Comparison of ENCODE assay signal across 6 cellular contexts in genomic region chr10:9215121-9215520, GRCh38.
"Had no signal": no experiment of that assay in that cellular context is flagged by ENCODE, and none has a peak within 500 bp of the region (broad histone marks: within the 10 kb centered on the region; RNA-seq: fewer than 3 reads in every experiment).

No MANE protein-coding gene starts in this region.

- H3K36me3 Mint-ChIP-seq: IgD-negative memory B cell had no signal

- H3K9me3 Mint-ChIP-seq: IgD-negative memory B cell had no signal

- ATAC-seq: HepG2, K562 had no signal

- H3K4me3 ChIP-seq: K562 had no signal

- H3K27ac ChIP-seq: HL-60 had no signal

- H3K4me1 Mint-ChIP-seq: IgD-negative memory B cell had no signal

- H3K4me3 Mint-ChIP-seq: IgD-negative memory B cell had no signal

- DNase-seq: IMR-90, KBM-7 had no signal
